In the genomic region with DNA sequence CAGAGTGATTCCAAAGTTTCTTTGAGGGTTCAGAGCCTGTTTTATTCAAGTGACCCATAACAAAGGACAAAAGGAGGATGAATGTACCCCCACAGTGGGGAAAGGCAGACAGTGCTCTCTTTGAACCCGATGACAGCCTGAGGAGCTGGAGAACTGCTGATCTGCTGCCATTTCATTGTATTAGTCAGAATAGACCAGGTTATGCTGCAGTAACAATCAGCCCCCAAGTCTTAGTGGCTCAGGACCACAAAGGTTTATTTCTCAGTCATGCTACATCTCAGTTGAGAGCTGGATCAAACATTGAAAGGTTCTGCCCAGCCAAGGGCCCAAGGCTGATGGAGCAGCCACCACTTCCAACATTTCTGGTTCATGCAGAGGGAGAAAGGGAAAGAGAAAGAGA, we compare ENCODE assay signal across 8 cellular contexts.
"Had no signal": no experiment of that assay in that cellular context is flagged by ENCODE, and none has a peak within 500 bp of the region (broad histone marks: within the 10 kb centered on the region; RNA-seq: fewer than 3 reads in every experiment).

No MANE protein-coding gene starts in this region.

- DNase-seq: GDM1, GF-D8 had no signal

- FAIRE-seq: G401.6, GM12878, GM12891, GM12892, GM18507, GM19239 had no signal

- ATAC-seq: GM12878 had no signal

- H3K4me3 ChIP-seq: GM12878 had no signal
